Comparison of ENCODE assay signal across 10 cellular contexts in genomic region chr19:7386308-7386707, GRCh38. TPM values are rescaled to one million over a fixed set of nuclear protein-coding genes. Genes with fewer than 3 reads are reported as not detected.
DNase-seq lines count a peak whose midpoint lies in the region; ATAC-seq, FAIRE-seq and TF ChIP-seq lines count a peak whose summit lies in the region.
"Had no signal": no experiment of that assay in that cellular context is flagged by ENCODE, and none has a peak within 500 bp of the region (broad histone marks: within the 10 kb centered on the region; RNA-seq: fewer than 3 reads in every experiment).

No MANE protein-coding gene starts in this region.

- intact Hi-C loops in activated T-helper 2 cell treated with anti-CD3 and anti-CD28 coated beads, Interferon-gamma antibody, Interleukin-2, Interleukin-4, amounts not matched to agents 10 μg/mL and 5 μg/mL and 100 μg/mL, durations not matched to agents 14 hours and 24 hours and 36 hours (cut with micrococcal nuclease): loop anchor here (5.0 kb wide), 1 partner anchor 41 kb away; no protein-coding TSS in a partner anchor

- peak; percentile 14; the same call in 1 of the 2 replicates for TF ChIP-seq CTCF in HFFc6 (IDR thresholded peaks at IDR 0.05)

- no peak overlapping the region for H3K27ac Mint-ChIP-seq in HFFc6
- peak overlapping the region; percentile 78 for H3K27ac Mint-ChIP-seq in activated T-helper 2 cell treated with anti-CD3 and anti-CD28 coated beads, Interferon-gamma antibody, Interleukin-2, Interleukin-4, amounts not matched to agents 10 μg/mL and 5 μg/mL and 100 μg/mL, durations not matched to agents 14 hours and 24 hours and 36 hours
- peak overlapping the region; percentile 95 for H3K27ac Mint-ChIP-seq in memory B cell

- H3K27me3 Mint-ChIP-seq in HFFc6 (ENCODE audit: insufficient read depth) (peaks cover 4% of the 10 kb centered on the region), memory B cell (no peaks in the 10 kb centered on the region)
- H3K27me3 Mint-ChIP-seq in activated T-helper 2 cell treated with anti-CD3 and anti-CD28 coated beads, Interferon-gamma antibody, Interleukin-2, Interleukin-4, amounts not matched to agents 10 μg/mL and 5 μg/mL and 100 μg/mL, durations not matched to agents 14 hours and 24 hours and 36 hours (ENCODE audit: low read depth): no peaks in the 10 kb centered on the region

- H3K36me3 Mint-ChIP-seq in HFFc6 (ENCODE audit: low read depth) (no peaks in the 10 kb centered on the region), memory B cell (peaks cover 19% of the 10 kb centered on the region)
- H3K36me3 Mint-ChIP-seq in activated T-helper 2 cell treated with anti-CD3 and anti-CD28 coated beads, Interferon-gamma antibody, Interleukin-2, Interleukin-4, amounts not matched to agents 10 μg/mL and 5 μg/mL and 100 μg/mL, durations not matched to agents 14 hours and 24 hours and 36 hours (ENCODE audit: low read depth): peaks cover 11% of the 10 kb centered on the region

- DNase-seq in activated CD4-positive, alpha-beta T cell treated with anti-CD3 and anti-CD28 coated beads for 48 hours: peak; percentile 25
- DNase-seq in activated CD4-positive, alpha-beta T cell treated with anti-CD3 and anti-CD28 coated beads, Interleukin-2, amount 50 U/mL, for 4 hours: no peak
- DNase-seq in HFFc6 (no peak), memory B cell (ENCODE audit: low spot score in 2 of 2) (no peak), GM19239 (ENCODE audit: insufficient read length, low spot score) (no peak)
- DNase-seq in activated T-helper 2 cell treated with anti-CD3 and anti-CD28 coated beads, Interferon-gamma antibody, Interleukin-2, Interleukin-4, amounts not matched to agents 10 μg/mL and 5 μg/mL and 100 μg/mL, durations not matched to agents 14 hours and 24 hours and 36 hours (ENCODE audit: low spot score): no peak
- DNase-seq: GF-D8; stimulated activated CD4-positive, alpha-beta T cell treated with anti-CD3 and anti-CD28 coated beads, Interleukin-4, amount 100 ng/mL, for 1 hour had no signal

- no peak overlapping the region for H3K4me3 Mint-ChIP-seq in HFFc6
- H3K4me3 Mint-ChIP-seq in activated T-helper 2 cell treated with anti-CD3 and anti-CD28 coated beads, Interferon-gamma antibody, Interleukin-2, Interleukin-4, amounts not matched to agents 10 μg/mL and 5 μg/mL and 100 μg/mL, durations not matched to agents 14 hours and 24 hours and 36 hours (ENCODE audit: low read depth): no peak overlapping the region
- H3K4me3 Mint-ChIP-seq in memory B cell: peak overlapping the region; percentile 15

- H3K9me3 Mint-ChIP-seq in HFFc6: no peaks in the 10 kb centered on the region
- H3K9me3 Mint-ChIP-seq in activated T-helper 2 cell treated with anti-CD3 and anti-CD28 coated beads, Interferon-gamma antibody, Interleukin-2, Interleukin-4, amounts not matched to agents 10 μg/mL and 5 μg/mL and 100 μg/mL, durations not matched to agents 14 hours and 24 hours and 36 hours: no peaks in the 10 kb centered on the region
- no peaks in the 10 kb centered on the region for H3K9me3 Mint-ChIP-seq in memory B cell

- no peak for ATAC-seq in memory B cell (ENCODE audit: low read depth)
- ATAC-seq in GM18870 (IDR thresholded peaks at IDR 0.05; ENCODE audit: unreplicated experiment): no peak
- no peak for ATAC-seq in HG03025 (IDR thresholded peaks at IDR 0.05; ENCODE audit: low FRiP score, unreplicated experiment)

- no peak for FAIRE-seq in GM19239 (lab: Jason Lieb, UNC)

- peaks cover 11% of the 10 kb centered on the region; the same call in 1 of the 2 replicates for H3K4me1 Mint-ChIP-seq in HFFc6 (ENCODE audit: low read depth)
- H3K4me1 Mint-ChIP-seq in activated T-helper 2 cell treated with anti-CD3 and anti-CD28 coated beads, Interferon-gamma antibody, Interleukin-2, Interleukin-4, amounts not matched to agents 10 μg/mL and 5 μg/mL and 100 μg/mL, durations not matched to agents 14 hours and 24 hours and 36 hours (ENCODE audit: low read depth): peaks cover 9% of the 10 kb centered on the region
- H3K4me1 Mint-ChIP-seq in memory B cell: peaks cover 23% of the 10 kb centered on the region

RNA-seq across cellular contexts. Expression of gene ARHGEF18, which starts 37.6 kb away (rescaled TPM):
- total RNA-seq in HFFc6 (2021; fragmentation: NEBNext Ultra II Directional; extraction: Animal tissue kit (Norgen Biotek cat#: 25700)): 10 to 100 TPM; 32.1 to 39.8 (median 35.7) TPM
- 42.5 and 44.4 TPM in 2 replicates for total RNA-seq in activated T-helper 2 cell treated with anti-CD3 and anti-CD28 coated beads, Interferon-gamma antibody, Interleukin-2, Interleukin-4, amounts not matched to agents 10 μg/mL and 5 μg/mL and 100 μg/mL, durations not matched to agents 14 hours and 24 hours and 36 hours
